In genomic region chr2:187544371-187545080, GRCh38 we compare ENCODE assay signal across 1 cellular context.
A peak's percentile ranks its signal among the peaks of the same experiment; 100 is the strongest.
TF ChIP-seq lines count a peak whose summit lies in the region.

No MANE protein-coding gene starts in this region.

TF ChIP-seq in HCT116, 20 proteins besides CTCF, POLR2A, EP300 and RAD21 (continued from another document):
- TF ChIP-seq REST (IDR thresholded peaks at IDR 0.05; ENCODE audit: low read depth) (no peak), EGR1 (IDR thresholded peaks at IDR 0.05; ENCODE audit: low read depth) (no peak), YY1 (IDR thresholded peaks at IDR 0.05; ENCODE audit: extremely low read depth, insufficient replicate concordance, low read depth, low read length) (peak; percentile 73), CBX3 (IDR thresholded peaks at IDR 0.05; ENCODE audit: low read depth) (peak; percentile 73; the same call in 1 of the 2 replicates), EZH2phosphoT487 (IDR thresholded peaks at IDR 0.05; ENCODE audit: borderline replicate concordance) (no peak), TCF7L2 (IDR thresholded peaks at IDR 0.05; ENCODE audit: borderline replicate concordance, extremely low read depth, insufficient read depth, insufficient read length) (no peak), SIN3A (IDR thresholded peaks at IDR 0.05; ENCODE audit: low read depth) (0 out of 2 replicates have a peak, but pooled peaks have one; percentile 23), FOSL1 (IDR thresholded peaks at IDR 0.05; ENCODE audit: low read depth) (peak; percentile 63), SP1 (IDR thresholded peaks at IDR 0.05; ENCODE audit: low read depth) (peak; percentile 60)
